ENCODE assay signal across 8 cellular contexts in the genomic region with DNA sequence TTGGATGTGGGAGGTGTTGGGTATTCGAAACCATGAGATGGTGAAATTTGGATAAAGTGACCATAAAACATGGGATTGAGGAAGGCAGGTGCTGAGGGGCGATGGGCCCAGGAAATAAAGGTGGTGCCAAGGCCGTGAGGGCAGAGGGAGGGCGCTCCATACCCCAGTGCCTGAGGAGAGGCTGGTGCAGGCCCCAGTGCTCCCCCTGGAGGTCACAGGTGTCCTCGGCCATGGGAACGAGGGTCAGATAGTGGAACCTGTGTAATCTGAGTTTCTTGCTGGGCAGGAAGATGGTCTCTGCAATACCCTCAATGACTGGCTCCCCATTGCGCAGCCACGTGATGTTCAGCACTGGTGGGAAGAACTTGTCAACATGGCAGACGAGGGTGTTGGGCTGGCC. TPM values are rescaled to one million over a fixed set of nuclear protein-coding genes. Genes with fewer than 3 reads are reported as not detected.
DNase-seq lines count a peak whose midpoint lies in the region; ATAC-seq and TF ChIP-seq lines count a peak whose summit lies in the region.

No MANE protein-coding gene starts in this region.

- H3K36me3 Mint-ChIP-seq in activated CD8-positive, alpha-beta T cell treated with anti-CD3 and anti-CD28 coated beads for 36 hours (ENCODE audit: low read depth): no peaks in the 10 kb centered on the region

- WGBS in esophagus squamous epithelium, 2 donors: 44 to 69% methylated on average over 4 to 7 of the region's 9 CpGs

- no peaks in the 10 kb centered on the region for H3K4me1 ChIP-seq in A673 (ENCODE audit: insufficient read depth, low read length, poor library complexity, severe bottlenecking)
- no peaks in the 10 kb centered on the region for H3K4me1 ChIP-seq in esophagus squamous epithelium

- no peaks in the 10 kb centered on the region for H3K4me1 Mint-ChIP-seq in activated CD8-positive, alpha-beta T cell treated with anti-CD3 and anti-CD28 coated beads for 36 hours (ENCODE audit: low read depth)

- CTCF ChIA-PET in A673 (lab: Charles Lee): no interaction called here
- CTCF ChIA-PET in activated CD8-positive, alpha-beta T cell treated with anti-CD3 and anti-CD28 coated beads for 36 hours (lab: Charles Lee): interaction anchor here (0.9 to 1.1 kb wide), 2 partner anchors 19 to 77 kb away, joined by 3 to 6 read pairs; partner anchors contain the start of gene HLA-DPA1

- H3K4me3 Mint-ChIP-seq in activated CD8-positive, alpha-beta T cell treated with anti-CD3 and anti-CD28 coated beads for 36 hours: no peak overlapping the region

- H3K27ac Mint-ChIP-seq in activated CD8-positive, alpha-beta T cell treated with anti-CD3 and anti-CD28 coated beads for 36 hours: no peak overlapping the region

- peak; percentile 55 for TF ChIP-seq CTCF in A673 (conservative IDR thresholded peaks at IDR 0.05; ENCODE audit: low read depth, low read length)
- peak; percentile 86 for TF ChIP-seq CTCF in activated CD8-positive, alpha-beta T cell treated with anti-CD3 and anti-CD28 coated beads for 36 hours (IDR thresholded peaks at IDR 0.05)
- TF ChIP-seq CTCF in esophagus squamous epithelium (IDR thresholded peaks at IDR 0.05): peak in 5 of 6 experiments; percentile 17 to 47 (median 38)

- H3K9me3 ChIP-seq in A673 (ENCODE audit: low read depth, low read length, poor library complexity, severe bottlenecking): no peaks in the 10 kb centered on the region
- H3K9me3 ChIP-seq in esophagus squamous epithelium: no peaks in the 10 kb centered on the region

- H3K27me3 Mint-ChIP-seq in activated CD8-positive, alpha-beta T cell treated with anti-CD3 and anti-CD28 coated beads for 36 hours: peaks cover 2% of the 10 kb centered on the region

- POLR2A ChIA-PET in A673 (lab: Charles Lee; ENCODE audit: low non-redundant PET): no interaction called here
- POLR2A ChIA-PET in activated CD8-positive, alpha-beta T cell treated with anti-CD3 and anti-CD28 coated beads for 36 hours (lab: Charles Lee): no interaction called here

- H3K36me3 ChIP-seq in A673 (ENCODE audit: insufficient read depth, low read length, poor library complexity, severe bottlenecking) (no peaks in the 10 kb centered on the region), esophagus squamous epithelium (no peaks in the 10 kb centered on the region)

- H3K4me3 ChIP-seq in A673 (ENCODE audit: low read depth, low read length, poor library complexity, severe bottlenecking): no peak overlapping the region
- H3K4me3 ChIP-seq in esophagus squamous epithelium: no peak overlapping the region

- no peaks in the 10 kb centered on the region for H3K9me3 Mint-ChIP-seq in activated CD8-positive, alpha-beta T cell treated with anti-CD3 and anti-CD28 coated beads for 36 hours

- DNase-seq in A673 (ENCODE audit: low spot score) (no peak), HUDEP-2 (lab: John Stamatoyannopoulos, UW; ENCODE audit: unreplicated experiment in 76 of 76) (peak in 43 of 76 experiments; percentile 2 to 66 (median 35)), esophagus squamous epithelium (lab: John Stamatoyannopoulos, UW) (no peak), HK-2 (ENCODE audit: unreplicated experiment) (no peak), NCI-H1048 (lab: John Stamatoyannopoulos, UW) (no peak)
- DNase-seq in activated CD8-positive, alpha-beta T cell treated with anti-CD3 and anti-CD28 coated beads for 36 hours: peak; percentile 84
- DNase-seq in stimulated activated CD4-positive, alpha-beta T cell treated with anti-CD3 and anti-CD28 coated beads, Interleukin-15, amount 100 ng/mL, for 48 hours (ENCODE audit: low read depth in 2 of 2): peak; percentile 47 to 57

- no peak overlapping the region for H3K27ac ChIP-seq in A673 (ENCODE audit: low read depth, low read length, poor library complexity, severe bottlenecking)
- H3K27ac ChIP-seq in esophagus squamous epithelium: no peak overlapping the region

- H3K27me3 ChIP-seq in A673 (replicated peaks; ENCODE audit: insufficient read depth, low read depth, low read length, poor library complexity) (peaks cover 6% of the 10 kb centered on the region), esophagus squamous epithelium (peaks cover 0 to 32% (median 0%) of the 10 kb centered on the region in 4 donors)

- ATAC-seq in activated CD8-positive, alpha-beta T cell treated with anti-CD3 and anti-CD28 coated beads for 36 hours: peak; percentile 99
- ATAC-seq in GM18858 (IDR thresholded peaks at IDR 0.05; ENCODE audit: unreplicated experiment): no peak

- intact Hi-C loops in A673 (cut with micrococcal nuclease; ENCODE audit: unreplicated experiment): no loop called here
- intact Hi-C loops in activated CD8-positive, alpha-beta T cell treated with anti-CD3 and anti-CD28 coated beads for 36 hours (cut with micrococcal nuclease): loop anchor here (2.0 kb wide), 1 partner anchor 77 kb away; no protein-coding TSS in a partner anchor
- intact Hi-C loops in esophagus squamous epithelium (cut with DNase I): no loop called here

- no peak for TF ChIP-seq POLR2A in esophagus squamous epithelium (IDR thresholded peaks at IDR 0.05)

- no TSS peak for BruUV-seq in A673 (replicated peaks; lab: Mats Ljungman, UMichigan)

RNA-seq across cellular contexts. Expression of gene HLA-DPB1, which starts 16.2 kb away (rescaled TPM):
- 2.3 and 2.7 TPM in 2 replicates for total RNA-seq in A673 (2021)
- total RNA-seq in activated CD8-positive, alpha-beta T cell treated with anti-CD3 and anti-CD28 coated beads for 36 hours: 10 to 100 TPM; 12.3 to 14.8 TPM
- 10 to 100 TPM in 2 of 4 donors, 1 to 10 TPM in 2; 3.2 to 96.9 (median 45.3) TPM for total RNA-seq in esophagus squamous epithelium

RNA-seq across cellular contexts. Expression of gene HLA-DPA1, which starts 18.5 kb away (rescaled TPM):
- total RNA-seq in A673 (2021) (0.35 and 0.43 TPM in 2 replicates), esophagus squamous epithelium (100 to 1,000 TPM in 1 of 4 donors, 10 to 100 TPM in 1, 1 to 10 TPM in 2; 6.2 to 114 (median 48.2) TPM)
- total RNA-seq in activated CD8-positive, alpha-beta T cell treated with anti-CD3 and anti-CD28 coated beads for 36 hours: 10 to 100 TPM; 27.6 to 27.9 TPM

Comparison
In these comparisons a context has a peak if more than half of its experiments do, and no peak if none do; other contexts are left out.
1. DNase-seq: peak in HUDEP-2 (43 of 76), activated CD8-positive, alpha-beta T cell treated with anti-CD3 and anti-CD28 coated beads for 36 hours (single experiment) and stimulated activated CD4-positive, alpha-beta T cell treated with anti-CD3 and anti-CD28 coated beads, Interleukin-15, amount 100 ng/mL, for 48 hours (2 of 2); none in A673 (single experiment), esophagus squamous epithelium (single experiment), HK-2 (single experiment) and NCI-H1048 (single experiment).
2. Peak in every context shown above with its lines, with median percentiles within 50 percentile points of each other: CTCF ChIP-seq.